Comparison of ENCODE assay signal across 8 cellular contexts in genomic region chr3:136195258-136196063, GRCh38. TPM values are rescaled to one million over a fixed set of nuclear protein-coding genes. Genes with fewer than 3 reads are reported as not detected.
DNase-seq lines count a peak whose midpoint lies in the region; ATAC-seq and TF ChIP-seq lines count a peak whose summit lies in the region.

No MANE protein-coding gene starts in this region.

- H3K9me3 Mint-ChIP-seq in WTC11, result peaks cover 2% of the 10 kb centered on the region

- H3K27me3 Mint-ChIP-seq in WTC11 (ENCODE audit: low read depth), result peaks cover 2% of the 10 kb centered on the region; the same call in 1 of the 2 replicates

- WGBS in lower leg skin, 2 donors, result 1 to 3% methylated on average over 8 to 54 of the region's 103 CpGs

- peak overlapping the region; percentile 99 for H3K27ac Mint-ChIP-seq in WTC11

- no peak for TF ChIP-seq CTCF in WTC11 (IDR thresholded peaks at IDR 0.05)
- no peak for TF ChIP-seq CTCF in lower leg skin (IDR thresholded peaks at IDR 0.05)

- CTCF ChIA-PET in WTC11 (lab: Charles Lee), result interaction anchor here (1.0 to 3.8 kb wide), 6 partner anchors 16 to 818 kb away, joined by 3 to 22 read pairs (median 4); partner anchors contain the start of genes PCCB and STAG1

- intact Hi-C loops in lower leg skin (cut with DNase I; ENCODE audit: low total_unique reads), result no loop called here

- peaks cover 9% of the 10 kb centered on the region for H3K36me3 Mint-ChIP-seq in WTC11

- peak; percentile 55 for DNase-seq in activated T-cell treated with anti-CD3 and anti-CD28 coated beads for 24 hours (ENCODE audit: low read depth)
- no peak for DNase-seq in activated T-cell treated with anti-CD3 and anti-CD28 coated beads, Interleukin-2, amount 50 U/mL, for 1 hour
- peak; percentile 39 for DNase-seq in NCI-H1694 treated with DMSO at 0.1 percent for 48 hours (lab: John Stamatoyannopoulos, UW)
- peak; percentile 78 for DNase-seq in WTC11 (ENCODE audit: low spot score)
- DNase-seq in dermis microvascular lymphatic vessel endothelial cell (ENCODE audit: low read depth in 2 of 2), result peak; percentile 33 to 83
- peak; percentile 73 to 95 for DNase-seq in lower leg skin (ENCODE audit: low spot score in 2 of 2)
- peak; percentile 46 to 55 (median 52) for DNase-seq in stimulated activated CD4-positive, alpha-beta T cell treated with anti-CD3 and anti-CD28 coated beads, TNF-alpha, amount 100 ng/mL, for 1 hour (ENCODE audit: low read depth in 3 of 3, low spot score in 1 of 3)

- TF ChIP-seq POLR2A in lower leg skin (IDR thresholded peaks at IDR 0.05), result no peak

- H3K4me3 Mint-ChIP-seq in WTC11, result peak overlapping the region; percentile 97

- H3K4me3 ChIP-seq in lower leg skin (ENCODE audit: low read depth, poor library complexity, severe bottlenecking), result peak overlapping the region; percentile 89

- peak; percentile 34 for ATAC-seq in HG02763 (IDR thresholded peaks at IDR 0.05; ENCODE audit: unreplicated experiment)
- ATAC-seq in WTC11, result peak; percentile 42

- POLR2A ChIA-PET in WTC11 (lab: Charles Lee), result interaction anchor here (0.6 to 1.9 kb wide), 6 partner anchors 11 to 666 kb away, joined by 3 to 14 read pairs (median 4); partner anchors contain the start of genes PCCB and STAG1

- H3K4me1 Mint-ChIP-seq in WTC11, result peaks cover 48% of the 10 kb centered on the region

TF ChIP-seq in WTC11, 78 proteins besides CTCF, POLR2A, EP300 and RAD21 (continues in another document):
- peak; percentile 59; the same call in 1 of the 2 replicates for TF ChIP-seq ESRRA (CRISPR knock-in tag; IDR thresholded peaks at IDR 0.05; ENCODE audit: borderline replicate concordance)
- peak; percentile 76; the same call in 1 of the 2 replicates for TF ChIP-seq SMAD3 (CRISPR knock-in tag; IDR thresholded peaks at IDR 0.05; ENCODE audit: borderline replicate concordance)
- TF ChIP-seq, protein P1, sequence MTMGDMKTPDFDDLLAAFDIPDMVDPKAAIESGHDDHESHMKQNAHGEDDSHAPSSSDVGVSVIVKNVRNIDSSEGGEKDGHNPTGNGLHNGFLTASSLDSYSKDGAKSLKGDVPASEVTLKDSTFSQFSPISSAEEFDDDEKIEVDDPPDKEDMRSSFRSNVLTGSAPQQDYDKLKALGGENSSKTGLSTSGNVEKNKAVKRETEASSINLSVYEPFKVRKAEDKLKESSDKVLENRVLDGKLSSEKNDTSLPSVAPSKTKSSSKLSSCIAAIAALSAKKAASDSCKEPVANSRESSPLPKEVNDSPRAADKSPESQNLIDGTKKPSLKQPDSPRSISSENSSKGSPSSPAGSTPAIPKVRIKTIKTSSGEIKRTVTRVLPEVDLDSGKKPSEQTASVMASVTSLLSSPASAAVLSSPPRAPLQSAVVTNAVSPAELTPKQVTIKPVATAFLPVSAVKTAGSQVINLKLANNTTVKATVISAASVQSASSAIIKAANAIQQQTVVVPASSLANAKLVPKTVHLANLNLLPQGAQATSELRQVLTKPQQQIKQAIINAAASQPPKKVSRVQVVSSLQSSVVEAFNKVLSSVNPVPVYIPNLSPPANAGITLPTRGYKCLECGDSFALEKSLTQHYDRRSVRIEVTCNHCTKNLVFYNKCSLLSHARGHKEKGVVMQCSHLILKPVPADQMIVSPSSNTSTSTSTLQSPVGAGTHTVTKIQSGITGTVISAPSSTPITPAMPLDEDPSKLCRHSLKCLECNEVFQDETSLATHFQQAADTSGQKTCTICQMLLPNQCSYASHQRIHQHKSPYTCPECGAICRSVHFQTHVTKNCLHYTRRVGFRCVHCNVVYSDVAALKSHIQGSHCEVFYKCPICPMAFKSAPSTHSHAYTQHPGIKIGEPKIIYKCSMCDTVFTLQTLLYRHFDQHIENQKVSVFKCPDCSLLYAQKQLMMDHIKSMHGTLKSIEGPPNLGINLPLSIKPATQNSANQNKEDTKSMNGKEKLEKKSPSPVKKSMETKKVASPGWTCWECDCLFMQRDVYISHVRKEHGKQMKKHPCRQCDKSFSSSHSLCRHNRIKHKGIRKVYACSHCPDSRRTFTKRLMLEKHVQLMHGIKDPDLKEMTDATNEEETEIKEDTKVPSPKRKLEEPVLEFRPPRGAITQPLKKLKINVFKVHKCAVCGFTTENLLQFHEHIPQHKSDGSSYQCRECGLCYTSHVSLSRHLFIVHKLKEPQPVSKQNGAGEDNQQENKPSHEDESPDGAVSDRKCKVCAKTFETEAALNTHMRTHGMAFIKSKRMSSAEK (CRISPR knock-in tag; IDR thresholded peaks at IDR 0.05; ENCODE audit: borderline replicate concordance), result no peak
- TF ChIP-seq CBFB (CRISPR knock-in tag; IDR thresholded peaks at IDR 0.05; ENCODE audit: low read depth), result peak; percentile 84; the same call in 1 of the 2 replicates
- no peak; the same call in 1 of the 2 replicates for TF ChIP-seq CREB1 (CRISPR knock-in tag; IDR thresholded peaks at IDR 0.05)
- TF ChIP-seq, protein P2, sequence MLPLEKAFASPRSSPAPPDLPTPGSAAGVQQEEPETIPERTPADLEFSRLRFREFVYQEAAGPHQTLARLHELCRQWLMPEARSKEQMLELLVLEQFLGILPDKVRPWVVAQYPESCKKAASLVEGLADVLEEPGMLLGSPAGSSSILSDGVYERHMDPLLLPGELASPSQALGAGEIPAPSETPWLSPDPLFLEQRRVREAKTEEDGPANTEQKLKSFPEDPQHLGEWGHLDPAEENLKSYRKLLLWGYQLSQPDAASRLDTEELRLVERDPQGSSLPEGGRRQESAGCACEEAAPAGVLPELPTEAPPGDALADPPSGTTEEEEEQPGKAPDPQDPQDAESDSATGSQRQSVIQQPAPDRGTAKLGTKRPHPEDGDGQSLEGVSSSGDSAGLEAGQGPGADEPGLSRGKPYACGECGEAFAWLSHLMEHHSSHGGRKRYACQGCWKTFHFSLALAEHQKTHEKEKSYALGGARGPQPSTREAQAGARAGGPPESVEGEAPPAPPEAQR (CRISPR knock-in tag; IDR thresholded peaks at IDR 0.05), result no peak
- TF ChIP-seq ZBTB43 (CRISPR knock-in tag; IDR thresholded peaks at IDR 0.05), result 0 out of 2 replicates have a peak, but pooled peaks have one; percentile 74
- TF ChIP-seq MXD4 (CRISPR knock-in tag; IDR thresholded peaks at IDR 0.05; ENCODE audit: borderline replicate concordance), result no peak
- TF ChIP-seq PRRX2 (CRISPR knock-in tag; IDR thresholded peaks at IDR 0.05), result no peak
- peak; percentile 27 for TF ChIP-seq HMGXB4 (CRISPR knock-in tag; IDR thresholded peaks at IDR 0.05)
- TF ChIP-seq E2F1 (CRISPR knock-in tag; IDR thresholded peaks at IDR 0.05), result 0 out of 2 replicates have a peak, but pooled peaks have one; percentile 52
- peak; percentile 39; the same call in 1 of the 2 replicates for TF ChIP-seq GABPB1 (CRISPR knock-in tag; IDR thresholded peaks at IDR 0.05)
- peak; percentile 83; the same call in 1 of the 2 replicates for TF ChIP-seq KAT7 (CRISPR knock-in tag; IDR thresholded peaks at IDR 0.05; ENCODE audit: borderline replicate concordance)
- TF ChIP-seq GTF2I (CRISPR knock-in tag; conservative IDR thresholded peaks at IDR 0.05), result no peak
- TF ChIP-seq ZNF232 (CRISPR knock-in tag; IDR thresholded peaks at IDR 0.05), result peak; percentile 70; the same call in 1 of the 2 replicates

RNA-seq across cellular contexts. Expression of gene MSL2, which starts 0.7 kb away (rescaled TPM):
- total RNA-seq in WTC11 (2021) (36.7 to 38.2 TPM (median 37.8 TPM) in 3 replicates), dermis microvascular lymphatic vessel endothelial cell (8.7 and 10.5 TPM in 2 replicates), lower leg skin (10 to 100 TPM; 26.9 to 38.0 (median 30.4) TPM)

RNA-seq across cellular contexts. Expression of gene PCCB, which starts 54.7 kb away (rescaled TPM):
- total RNA-seq in WTC11 (2021) (69.0 to 77.2 TPM (median 72.1 TPM) in 3 replicates), dermis microvascular lymphatic vessel endothelial cell (46.9 and 48.3 TPM in 2 replicates), lower leg skin (10 to 100 TPM; 12.6 to 40.1 (median 27.3) TPM)
